Comparison of ENCODE assay signal across 12 cellular contexts in genomic region chr2:227414846-227415245, GRCh38. TPM values are rescaled to one million over a fixed set of nuclear protein-coding genes. Genes with fewer than 3 reads are reported as not detected.
DNase-seq lines count a peak whose midpoint lies in the region; ATAC-seq and TF ChIP-seq lines count a peak whose summit lies in the region.
"Had no signal": no experiment of that assay in that cellular context is flagged by ENCODE, and none has a peak within 500 bp of the region (broad histone marks: within the 10 kb centered on the region; RNA-seq: fewer than 3 reads in every experiment).

No MANE protein-coding gene starts in this region.

- H3K27me3 ChIP-seq in mammary epithelial cell (ENCODE audit: insufficient read depth, low read length) = no peaks in the 10 kb centered on the region
- H3K27me3 ChIP-seq: thyroid gland had no signal

- ATAC-seq in HG03457 (IDR thresholded peaks at IDR 0.05; ENCODE audit: unreplicated experiment) (no peak), GM19452 (IDR thresholded peaks at IDR 0.05; ENCODE audit: unreplicated experiment) (no peak), HG02884 (IDR thresholded peaks at IDR 0.05; ENCODE audit: unreplicated experiment) (no peak)
- ATAC-seq: naive thymus-derived CD8-positive, alpha-beta T cell had no signal

- H3K4me3 ChIP-seq in mammary epithelial cell (replicated peaks in 1 of 3; ENCODE audit: insufficient read depth in 1 of 3, low read depth in 2 of 3, low read length in 3 of 3) = no peak overlapping the region
- H3K4me3 ChIP-seq: thyroid gland had no signal

- BruUV-seq in mammary epithelial cell (replicated peaks; lab: Mats Ljungman, UMichigan) = no TSS peak

- H2AFZ ChIP-seq in mammary epithelial cell (ENCODE audit: low read depth, low read length) = peak overlapping the region; percentile 67

- peaks cover 37% of the 10 kb centered on the region for H3K4me1 ChIP-seq in mammary epithelial cell (ENCODE audit: insufficient read depth, low read length)
- H3K4me1 ChIP-seq: thyroid gland had no signal

- no peak for TF ChIP-seq CTCF in mammary epithelial cell (conservative IDR thresholded peaks at IDR 0.05 in 1 of 2, IDR thresholded peaks at IDR 0.05 in 1 of 2; ENCODE audit: extremely low read depth in 1 of 2, insufficient read depth in 1 of 2, low read depth in 1 of 2, low read length in 2 of 2)

- H3K27ac ChIP-seq in mammary epithelial cell (ENCODE audit: insufficient read depth, low read depth, low read length) = peak overlapping the region; percentile 82
- H3K27ac ChIP-seq: thyroid gland had no signal

- peak; percentile 49 for DNase-seq in ELR (ENCODE audit: low read depth)
- DNase-seq in MV-4-11 (lab: John Stamatoyannopoulos, UW) = peak; percentile 71
- peak; percentile 95 for DNase-seq in mammary epithelial cell
- peak; percentile 81 for DNase-seq in myocyte (ENCODE audit: low read depth)
- no peak for DNase-seq in activated naive CD4-positive, alpha-beta T cell (lab: John Stamatoyannopoulos, UW)
- DNase-seq: naive thymus-derived CD8-positive, alpha-beta T cell; NCI-H82; thyroid gland had no signal

- H4K20me1 ChIP-seq in mammary epithelial cell (ENCODE audit: insufficient read depth, low read length) = no peaks in the 10 kb centered on the region

- in situ Hi-C loops in mammary epithelial cell (cut with MboI; ENCODE audit: low sequenced_read_pairs in 2 of 2) = loop anchor here in 1 of 2 donors (25.0 kb wide), 2 partner anchors 347 to 447 kb away; partner anchors contain the start of gene DAW1

- no peaks in the 10 kb centered on the region for H3K36me3 ChIP-seq in mammary epithelial cell (ENCODE audit: insufficient read depth, low read length)
- H3K36me3 ChIP-seq: thyroid gland had no signal

- H3K4me2 ChIP-seq in mammary epithelial cell (ENCODE audit: insufficient read depth, low read depth, low read length) = peak overlapping the region; percentile 60

- intact Hi-C loops in mammary epithelial cell (cut with micrococcal nuclease) = loop anchor here (1.0 to 2.0 kb wide), 2 partner anchors 58 to 403 kb away; partner anchors contain the start of gene AGFG1

- dilution Hi-C loops in mammary epithelial cell (cut with HindIII; ENCODE audit: low sequenced_read_pairs) = loop anchor here (5.0 kb wide), 1 partner anchor 52 kb away; no protein-coding TSS in a partner anchor

- peak overlapping the region; percentile 63 for H3K9ac ChIP-seq in mammary epithelial cell (ENCODE audit: insufficient read depth, low read length)

- H3K79me2 ChIP-seq in mammary epithelial cell (ENCODE audit: insufficient read depth, low read length) = no peaks in the 10 kb centered on the region

- H3K9me3 ChIP-seq in mammary epithelial cell (replicated peaks; ENCODE audit: insufficient read depth, low read length) = no peaks in the 10 kb centered on the region
- H3K9me3 ChIP-seq: thyroid gland had no signal

- 7% methylated on average over 3 of the region's 3 CpGs for WGBS in mammary epithelial cell (ENCODE audit: low coverage, missing lambda C conversion rate)

- CTCF ChIA-PET in mammary epithelial cell (lab: Charles Lee; ENCODE audit: low non-redundant PET) = no interaction called here

RNA-seq across cellular contexts. Expression of gene SCYGR1, which starts 27.1 kb away (rescaled TPM):
- not detected for total RNA-seq in mammary epithelial cell
- polyA plus RNA-seq in mammary epithelial cell = not detected
- polyA minus RNA-seq in mammary epithelial cell = not detected
- total RNA-seq in myocyte = not detected in 2 replicates
- polyA plus RNA-seq in myocyte (2012) = 0.58 TPM
- total RNA-seq: dermis microvascular lymphatic vessel endothelial cell; naive thymus-derived CD8-positive, alpha-beta T cell; thyroid gland had no signal
- polyA plus RNA-seq: naive thymus-derived CD8-positive, alpha-beta T cell had no signal

RNA-seq across cellular contexts. Expression of gene TM4SF20, which starts 35.7 kb away (rescaled TPM):
- total RNA-seq in mammary epithelial cell = not detected
- not detected for polyA plus RNA-seq in mammary epithelial cell
- polyA minus RNA-seq in mammary epithelial cell = not detected
- not detected in 2 replicates for total RNA-seq in myocyte
- 10.6 TPM for polyA plus RNA-seq in myocyte (2012)
- total RNA-seq: dermis microvascular lymphatic vessel endothelial cell; naive thymus-derived CD8-positive, alpha-beta T cell; thyroid gland had no signal
- polyA plus RNA-seq: naive thymus-derived CD8-positive, alpha-beta T cell had no signal

RNA-seq across cellular contexts. Expression of gene AGFG1, which starts 57.1 kb away (rescaled TPM):
- total RNA-seq in mammary epithelial cell = 100 to 1,000 TPM in 1 of 2 donors, 10 to 100 TPM in 1; 92.2 to 108 TPM
- 122 TPM for polyA plus RNA-seq in mammary epithelial cell
- polyA minus RNA-seq in mammary epithelial cell = 140 TPM
- total RNA-seq in myocyte = 153 and 161 TPM in 2 replicates
- 68.5 TPM for polyA plus RNA-seq in myocyte (2012)

Comparison
In these comparisons a context has a peak if more than half of its experiments do, and no peak if none do; other contexts are left out.
1. DNase-seq: peak in ELR (single experiment), MV-4-11 (single experiment), mammary epithelial cell (single experiment) and myocyte (single experiment); none in activated naive CD4-positive, alpha-beta T cell (0 of 4).